Comparison of ENCODE assay signal across 21 cellular contexts in genomic region chr11:86625981-86626380, GRCh38.
DNase-seq lines count a peak whose midpoint lies in the region; ATAC-seq and TF ChIP-seq lines count a peak whose summit lies in the region.
"Had no signal": no experiment of that assay in that cellular context is flagged by ENCODE, and none has a peak within 500 bp of the region (broad histone marks: within the 10 kb centered on the region; RNA-seq: fewer than 3 reads in every experiment).

No MANE protein-coding gene starts in this region.

- no peaks in the 10 kb centered on the region for H3K4me1 Mint-ChIP-seq in effector memory CD8-positive, alpha-beta T cell (ENCODE audit: low read depth in 2 of 2)
- H3K4me1 Mint-ChIP-seq: IgD-negative memory B cell had no signal

- H3K9me3 Mint-ChIP-seq in effector memory CD8-positive, alpha-beta T cell, result no peaks in the 10 kb centered on the region
- H3K9me3 Mint-ChIP-seq: IgD-negative memory B cell had no signal

- H3K27me3 Mint-ChIP-seq in effector memory CD8-positive, alpha-beta T cell, result peaks cover 0 to 7% of the 10 kb centered on the region in 2 donors

- peak; percentile 11 for ATAC-seq in HG02798 (IDR thresholded peaks at IDR 0.05; ENCODE audit: poor library complexity, unreplicated experiment)
- ATAC-seq in effector memory CD8-positive, alpha-beta T cell (replicated peaks), result no peak
- ATAC-seq: gastrocnemius medialis had no signal

- no peaks in the 10 kb centered on the region for H3K36me3 Mint-ChIP-seq in effector memory CD8-positive, alpha-beta T cell (ENCODE audit: insufficient read depth)
- H3K36me3 Mint-ChIP-seq: IgD-negative memory B cell had no signal

- DNase-seq in NOMO-1 (lab: John Stamatoyannopoulos, UW; ENCODE audit: unreplicated experiment in 2 of 2), result peak; percentile 5 to 53
- no peak for DNase-seq in NOMO-1 treated with dmso at 0.1 percent for 144 hours (lab: John Stamatoyannopoulos, UW; ENCODE audit: unreplicated experiment)
- peak; percentile 56 to 67 for DNase-seq in cardiac fibroblast (ENCODE audit: low read depth in 2 of 2)
- no peak for DNase-seq in tibial artery
- DNase-seq in effector memory CD8-positive, alpha-beta T cell, result no peak
- no peak for DNase-seq in DMS53 (lab: John Stamatoyannopoulos, UW)
- no peak for DNase-seq in DMS 273 (lab: John Stamatoyannopoulos, UW; ENCODE audit: unreplicated experiment)
- DNase-seq: activated CD4-positive, alpha-beta T cell treated with anti-CD3 and anti-CD28 coated beads, Interleukin-2, amount 50 U/mL, for 48 hours; amniotic stem cell; gastrocnemius medialis; HCEC 1CT; NCI-H1694 treated with DMSO at 0.1 percent for 48 hours; NCI-H2227 treated with DMSO at 0.1 percent for 48 hours; Peyer's patch; stimulated activated CD4-positive, alpha-beta T cell treated with anti-CD3 and anti-CD28 coated beads, Interleukin-4, amount 100 ng/mL, for 4 hours; stomach; T-helper 2 cell; WERI-Rb-1 had no signal

- no peaks in the 10 kb centered on the region for H3K36me3 ChIP-seq in tibial artery
- H3K36me3 ChIP-seq: BLaER1 treated with 17β-estradiol and CSF1 and Interleukin-3, amounts not matched to agents 10 nM and 100 nM; gastrocnemius medialis; Peyer's patch; stomach had no signal

- H3K27me3 ChIP-seq in tibial artery, result no peaks in the 10 kb centered on the region
- H3K27me3 ChIP-seq: BLaER1 treated with 17β-estradiol and CSF1 and Interleukin-3, amounts not matched to agents 10 nM and 100 nM; gastrocnemius medialis; Peyer's patch; stomach had no signal

- peaks cover 0 to 95% (median 67%) of the 10 kb centered on the region in 4 donors for H3K4me1 ChIP-seq in tibial artery
- H3K4me1 ChIP-seq: BLaER1 treated with 17β-estradiol and CSF1 and Interleukin-3, amounts not matched to agents 10 nM and 100 nM; Peyer's patch had no signal

- intact Hi-C loops in tibial artery (cut with DNase I; ENCODE audit: low total_unique reads), result loop anchor here (5.0 kb wide), 1 partner anchor 176 kb away; the partner anchor contains the start of gene PRSS23

- no peaks in the 10 kb centered on the region for H3K9me3 ChIP-seq in tibial artery
- H3K9me3 ChIP-seq: BLaER1 treated with 17β-estradiol and CSF1 and Interleukin-3, amounts not matched to agents 10 nM and 100 nM; gastrocnemius medialis; Peyer's patch; stomach had no signal

- H3K27ac ChIP-seq in tibial artery, result peak overlapping the region; percentile 51 to 77
- H3K27ac ChIP-seq: BLaER1 treated with 17β-estradiol and CSF1 and Interleukin-3, amounts not matched to agents 10 nM and 100 nM; Peyer's patch; WERI-Rb-1 had no signal

- TF ChIP-seq CTCF in cardiac fibroblast (IDR thresholded peaks at IDR 0.05; ENCODE audit: low read depth, low read length) (no peak), tibial artery (IDR thresholded peaks at IDR 0.05) (no peak)

- no peak overlapping the region for H3K4me3 ChIP-seq in cardiac fibroblast (replicated peaks in 1 of 2; ENCODE audit: low read depth in 2 of 2, low read length in 2 of 2)
- H3K4me3 ChIP-seq in tibial artery, result no peak overlapping the region
- H3K4me3 ChIP-seq: BLaER1 treated with 17β-estradiol and CSF1 and Interleukin-3, amounts not matched to agents 10 nM and 100 nM; gastrocnemius medialis; Peyer's patch; stomach had no signal

- H3K4me3 Mint-ChIP-seq in effector memory CD8-positive, alpha-beta T cell, result no peak overlapping the region
- H3K4me3 Mint-ChIP-seq: IgD-negative memory B cell had no signal

- no peak overlapping the region for H3K27ac Mint-ChIP-seq in effector memory CD8-positive, alpha-beta T cell
- H3K27ac Mint-ChIP-seq: IgD-negative memory B cell had no signal

Comparison
In these comparisons a context has a peak if more than half of its experiments do, and no peak if none do; other contexts are left out.
1. DNase-seq: peak in NOMO-1 (2 of 2) and cardiac fibroblast (2 of 2); none in NOMO-1 treated with dmso at 0.1 percent for 144 hours (single experiment), tibial artery (0 of 2), effector memory CD8-positive, alpha-beta T cell (0 of 3), DMS53 (single experiment) and DMS 273 (single experiment).